ENCODE assay signal across 23 cellular contexts in the genomic region with DNA sequence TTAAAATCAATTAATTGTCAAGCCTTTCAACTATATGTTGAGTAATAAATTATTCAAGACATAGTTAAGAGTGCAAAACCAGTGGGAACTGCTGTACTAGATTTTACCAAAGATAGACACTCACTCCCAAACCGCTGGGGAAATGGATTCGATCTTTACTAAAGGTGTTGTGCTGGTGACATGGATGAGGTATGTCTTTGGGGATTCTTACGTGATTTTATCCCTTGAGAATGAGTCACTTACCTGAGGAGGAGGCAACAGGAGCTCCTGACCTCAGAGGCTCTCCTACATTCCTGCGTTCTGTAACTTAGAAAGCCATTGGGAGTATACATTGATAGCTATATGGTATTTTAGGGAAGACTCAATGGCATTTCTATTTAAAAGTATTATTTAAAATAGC.
DNase-seq lines count a peak whose midpoint lies in the region; ATAC-seq, FAIRE-seq and TF ChIP-seq lines count a peak whose summit lies in the region.
"Had no signal": no experiment of that assay in that cellular context is flagged by ENCODE, and none has a peak within 500 bp of the region (broad histone marks: within the 10 kb centered on the region; RNA-seq: fewer than 3 reads in every experiment).

No MANE protein-coding gene starts in this region.

- H3K27ac ChIP-seq in GM23248: peak overlapping the region; percentile 95; the same call in 1 of the 2 replicates
- H3K27ac ChIP-seq in hepatocyte: peak overlapping the region; percentile 22
- peak overlapping the region; percentile 99 for H3K27ac ChIP-seq in smooth muscle cell (ENCODE audit: low read depth)
- H3K27ac ChIP-seq: neural progenitor cell had no signal

- H2AFZ ChIP-seq in GM23248: no peak overlapping the region
- H2AFZ ChIP-seq in hepatocyte: no peak overlapping the region
- no peak overlapping the region for H2AFZ ChIP-seq in smooth muscle cell (ENCODE audit: low read depth)
- H2AFZ ChIP-seq: neural progenitor cell had no signal

- DNase-seq in GM23248: no peak
- DNase-seq in adipocyte (ENCODE audit: low read depth): no peak
- DNase-seq in hepatocyte (ENCODE audit: low spot score): no peak
- no peak for DNase-seq in smooth muscle cell (lab: John Stamatoyannopoulos, UW; ENCODE audit: unreplicated experiment)
- no peak for DNase-seq in NCI-H2227 (lab: John Stamatoyannopoulos, UW; ENCODE audit: unreplicated experiment)
- no peak for DNase-seq in D721Med (ENCODE audit: insufficient read length, low spot score)
- DNase-seq in NCI-H1694 (lab: John Stamatoyannopoulos, UW): no peak
- DNase-seq in T-cell: no peak
- DNase-seq: activated CD8-positive, alpha-beta T cell treated with anti-CD3 and anti-CD28 coated beads for 36 hours; DMS 273 treated with DMSO at 0.1 percent for 48 hours; effector memory CD4-positive, alpha-beta T cell; GF-D8; left lung; mucosa of descending colon; NCI-H2227 treated with DMSO at 0.1 percent for 48 hours; NCI-H82; SIG-M5; spleen; stimulated activated CD4-positive, alpha-beta T cell treated with anti-CD3 and anti-CD28 coated beads, Interleukin-4, amount 100 ng/mL, for 24 hours; T-helper 17 cell had no signal

- H3K9ac ChIP-seq in GM23248: no peak overlapping the region
- no peak overlapping the region for H3K9ac ChIP-seq in adipocyte (ENCODE audit: low read length)
- peak overlapping the region; percentile 59 for H3K9ac ChIP-seq in smooth muscle cell (ENCODE audit: low read depth)
- H3K9ac ChIP-seq: neural progenitor cell had no signal

- no peaks in the 10 kb centered on the region for H3K79me2 ChIP-seq in GM23248 (ENCODE audit: insufficient read depth)
- no peaks in the 10 kb centered on the region for H3K79me2 ChIP-seq in hepatocyte
- no peaks in the 10 kb centered on the region for H3K79me2 ChIP-seq in smooth muscle cell (ENCODE audit: low read depth)

- H3K4me1 ChIP-seq in GM23248 (ENCODE audit: insufficient read depth) (peaks cover 64% of the 10 kb centered on the region), adipocyte (ENCODE audit: control insufficient read depth, insufficient read depth, low read length) (peaks cover 65% of the 10 kb centered on the region), hepatocyte (ENCODE audit: insufficient read depth) (peaks cover 56% of the 10 kb centered on the region), smooth muscle cell (ENCODE audit: low read depth) (peaks cover 27% of the 10 kb centered on the region)
- H3K4me1 ChIP-seq: prostate gland, spleen had no signal

- WGBS in GM23248 (ENCODE audit: low coverage in 1 of 2, low lambda C conversion rate in 2 of 2, missing lambda C conversion rate in 2 of 2), 2 experiments: 99% methylated on average over 4 of the region's 4 CpGs
- WGBS in hepatocyte (ENCODE audit: low lambda C conversion rate, missing lambda C conversion rate): 90% methylated on average over 4 of the region's 4 CpGs
- 77% methylated on average over 4 of the region's 4 CpGs for WGBS in smooth muscle cell (ENCODE audit: low lambda C conversion rate)

- peak overlapping the region; percentile 75 for H3K4me2 ChIP-seq in GM23248 (ENCODE audit: unreplicated experiment)
- no peak overlapping the region for H3K4me2 ChIP-seq in hepatocyte
- peak overlapping the region; percentile 75 for H3K4me2 ChIP-seq in smooth muscle cell
- H3K4me2 ChIP-seq: neural progenitor cell had no signal

- H3K36me3 Mint-ChIP-seq in T-cell: no peaks in the 10 kb centered on the region
- H3K36me3 Mint-ChIP-seq: CD14-positive monocyte, neural progenitor cell had no signal

- in situ Hi-C loops in GM23248 (cut with MboI): no loop called here

- POLR2A ChIA-PET in T-cell (lab: Charles Lee): no interaction called here

- peaks cover 0 to 2% of the 10 kb centered on the region in 2 donors for H3K27me3 Mint-ChIP-seq in T-cell

- TF ChIP-seq CTCF in hepatocyte (IDR thresholded peaks at IDR 0.05; ENCODE audit: poor library complexity) (no peak), smooth muscle cell (IDR thresholded peaks at IDR 0.05; ENCODE audit: borderline replicate concordance, insufficient read depth, poor library complexity, severe bottlenecking) (no peak), D721Med (IDR thresholded peaks at IDR 0.05; ENCODE audit: insufficient read depth, missing control alignments) (no peak)

- no peaks in the 10 kb centered on the region for H3K27me3 ChIP-seq in GM23248 (replicated peaks; ENCODE audit: insufficient read depth)
- no peaks in the 10 kb centered on the region for H3K27me3 ChIP-seq in adipocyte (replicated peaks; ENCODE audit: control insufficient read depth, insufficient read depth, low read length)
- no peaks in the 10 kb centered on the region for H3K27me3 ChIP-seq in hepatocyte
- no peaks in the 10 kb centered on the region for H3K27me3 ChIP-seq in smooth muscle cell (ENCODE audit: low read depth)
- H3K27me3 ChIP-seq: left lung, neural progenitor cell, spleen had no signal

- H3K9me3 ChIP-seq in GM23248 (ENCODE audit: low read depth) (no peaks in the 10 kb centered on the region), adipocyte (ENCODE audit: control insufficient read depth, low read length) (no peaks in the 10 kb centered on the region), hepatocyte (ENCODE audit: low read depth) (no peaks in the 10 kb centered on the region), smooth muscle cell (replicated peaks; ENCODE audit: low read depth) (no peaks in the 10 kb centered on the region)
- H3K9me3 ChIP-seq: left lung, mucosa of descending colon, prostate gland had no signal

- H3K27ac Mint-ChIP-seq in T-cell: no peak overlapping the region
- H3K27ac Mint-ChIP-seq: activated CD8-positive, alpha-beta T cell treated with anti-CD3 and anti-CD28 coated beads for 36 hours; CD14-positive monocyte; neural progenitor cell; T-helper 17 cell had no signal

- H3K36me3 ChIP-seq in GM23248 (ENCODE audit: low read depth) (no peaks in the 10 kb centered on the region), adipocyte (ENCODE audit: control insufficient read depth, insufficient read depth, low read length, severe bottlenecking) (no peaks in the 10 kb centered on the region), hepatocyte (replicated peaks; ENCODE audit: insufficient read depth, low read depth) (no peaks in the 10 kb centered on the region), smooth muscle cell (ENCODE audit: low read depth) (no peaks in the 10 kb centered on the region)
- H3K36me3 ChIP-seq: left lung, neural progenitor cell, prostate gland, spleen had no signal

- no peaks in the 10 kb centered on the region for H3K9me3 Mint-ChIP-seq in T-cell
- H3K9me3 Mint-ChIP-seq: activated CD8-positive, alpha-beta T cell treated with anti-CD3 and anti-CD28 coated beads for 36 hours had no signal

- no peak for ATAC-seq in T-cell (replicated peaks in 1 of 4)
- ATAC-seq: activated CD8-positive, alpha-beta T cell treated with anti-CD3 and anti-CD28 coated beads for 36 hours; mucosa of descending colon; T-helper 17 cell had no signal

- peaks cover 55% of the 10 kb centered on the region for H3F3A ChIP-seq in GM23248 (ENCODE audit: insufficient read depth)
- peaks cover 43% of the 10 kb centered on the region for H3F3A ChIP-seq in smooth muscle cell (ENCODE audit: low read depth)

- no peak overlapping the region for H3K4me3 Mint-ChIP-seq in T-cell
- H3K4me3 Mint-ChIP-seq: activated CD8-positive, alpha-beta T cell treated with anti-CD3 and anti-CD28 coated beads for 36 hours; CD14-positive monocyte; neural progenitor cell; T-helper 17 cell had no signal

- CTCF ChIA-PET in T-cell (lab: Charles Lee): no interaction called here

- H3K4me3 ChIP-seq in GM23248: no peak overlapping the region
- peak overlapping the region; percentile 51 for H3K4me3 ChIP-seq in adipocyte (ENCODE audit: low read length)
- H3K4me3 ChIP-seq in hepatocyte: no peak overlapping the region
- no peak overlapping the region for H3K4me3 ChIP-seq in smooth muscle cell
- H3K4me3 ChIP-seq: left lung, mucosa of descending colon, neural progenitor cell, prostate gland, spleen had no signal

- H4K20me1 ChIP-seq in GM23248 (ENCODE audit: insufficient read depth): no peaks in the 10 kb centered on the region
- no peaks in the 10 kb centered on the region for H4K20me1 ChIP-seq in hepatocyte (ENCODE audit: insufficient read depth, poor library complexity, severe bottlenecking)
- H4K20me1 ChIP-seq in smooth muscle cell (ENCODE audit: low read depth): no peaks in the 10 kb centered on the region

- no peaks in the 10 kb centered on the region for H3K4me1 Mint-ChIP-seq in T-cell
- H3K4me1 Mint-ChIP-seq: T-helper 17 cell had no signal

- FAIRE-seq in D721Med (lab: Jason Lieb, UNC): no peak

- H3K9me2 ChIP-seq in GM23248 (ENCODE audit: insufficient read depth) (no peaks in the 10 kb centered on the region), hepatocyte (replicated peaks; ENCODE audit: insufficient read depth) (no peaks in the 10 kb centered on the region)

Comparison
In these comparisons a context has a peak if more than half of its experiments do, and no peak if none do; other contexts are left out.
1. H3K27ac ChIP-seq: peak in every context shown above with its lines; median percentile 99 in smooth muscle cell; 95 in GM23248; 22 in hepatocyte.